8 cellular contexts compared by ENCODE assay signal in the genomic region with DNA sequence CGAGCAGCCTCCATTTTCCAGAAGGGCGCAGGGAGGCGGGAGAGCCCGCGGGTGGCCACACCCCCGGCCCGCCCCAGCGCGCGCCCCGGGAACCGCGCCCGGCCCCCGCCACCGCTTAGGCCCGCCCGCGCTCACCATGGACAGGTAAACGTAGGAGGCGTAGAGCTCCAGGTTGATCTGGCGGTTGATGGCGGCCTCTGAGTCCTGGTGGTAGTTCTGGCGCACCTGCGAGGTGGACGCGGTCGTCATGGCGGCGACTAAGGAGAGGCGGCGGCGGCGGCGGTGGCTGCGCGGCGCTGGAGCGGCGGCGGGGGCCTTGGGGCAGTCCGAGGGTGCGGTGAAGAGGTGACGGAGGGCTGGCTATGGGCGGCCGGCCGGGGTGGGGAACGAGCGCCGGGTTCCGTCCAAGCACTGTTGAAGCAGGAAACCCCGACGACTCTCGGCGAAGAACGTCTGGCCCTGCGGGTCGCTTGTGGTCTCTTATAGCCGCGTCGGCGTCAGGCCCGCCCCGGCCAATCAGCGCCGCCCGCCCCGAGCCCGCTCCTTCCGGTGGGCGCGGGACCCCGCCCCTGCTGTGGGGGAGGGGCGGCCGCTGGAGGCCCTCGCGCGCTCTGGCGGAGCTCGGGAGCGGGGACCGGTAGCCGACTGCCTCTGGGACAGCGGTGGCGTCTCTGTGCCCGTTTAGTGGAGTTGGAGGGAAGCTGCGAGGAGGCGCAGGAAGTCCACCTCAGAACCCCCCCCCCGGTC. TPM values are rescaled to one million over a fixed set of nuclear protein-coding genes. Genes with fewer than 3 reads are reported as not detected.
DNase-seq lines count a peak whose midpoint lies in the region; ATAC-seq, FAIRE-seq and TF ChIP-seq lines count a peak whose summit lies in the region.

Gene FTH1 (minus strand): TSS at position 458 of the 747 bp plus-strand sequence. CDS start 209 bp downstream, at position 249.

- WGBS in pancreas, 2 donors, result 2 to 3% methylated on average over 73 to 89 of the region's 89 CpGs
- 0% methylated on average over 3 to 5 of the region's 89 CpGs for WGBS in thyroid gland, 2 donors

- peak; percentile 93 to 98 for TF ChIP-seq POLR2A in thyroid gland (IDR thresholded peaks at IDR 0.05)

- no peaks in the 10 kb centered on the region for H3K9me2 ChIP-seq in SU-DHL-6 (replicated peaks; ENCODE audit: insufficient read depth, low read length)

- peaks cover 10% of the 10 kb centered on the region for H3K79me2 ChIP-seq in SU-DHL-6 (ENCODE audit: insufficient read depth, low read length)

- peak within 1 kb of the TSS; percentile 81 for H3K4me3 ChIP-seq in SU-DHL-6 (ENCODE audit: insufficient read depth, low read length, poor library complexity, severe bottlenecking)
- H3K4me3 ChIP-seq in pancreas, result peak within 1 kb of the TSS; percentile 63 to 91 (median 73)
- peak within 1 kb of the TSS; percentile 87 to 98 (median 88) for H3K4me3 ChIP-seq in thyroid gland (replicated peaks in 1 of 3)

- H3K9ac ChIP-seq in SU-DHL-6 (ENCODE audit: low read length), result peak within 1 kb of the TSS; percentile 71

- H3K27ac Mint-ChIP-seq in HFFc6, result peak within 1 kb of the TSS; percentile 97
- peak within 1 kb of the TSS; percentile 92 for H3K27ac Mint-ChIP-seq in activated naive CD8-positive, alpha-beta T cell treated with anti-CD3 and anti-CD28 coated beads for 36 hours

- H3K4me3 Mint-ChIP-seq in HFFc6, result peak within 1 kb of the TSS; percentile 97
- H3K4me3 Mint-ChIP-seq in activated naive CD8-positive, alpha-beta T cell treated with anti-CD3 and anti-CD28 coated beads for 36 hours, result peak within 1 kb of the TSS; percentile 89

- H3K36me3 ChIP-seq in SU-DHL-6 (ENCODE audit: low read length), result peaks cover 5% of the 10 kb centered on the region; the same call in 1 of the 2 replicates
- H3K36me3 ChIP-seq in pancreas, result peaks cover 0 to 27% (median 10%) of the 10 kb centered on the region in 3 donors
- peaks cover 23 to 25% of the 10 kb centered on the region in 2 donors for H3K36me3 ChIP-seq in thyroid gland

- no peaks in the 10 kb centered on the region for H3K9me3 ChIP-seq in SU-DHL-6 (ENCODE audit: insufficient read depth, low read length)
- H3K9me3 ChIP-seq in pancreas, result no peaks in the 10 kb centered on the region
- no peaks in the 10 kb centered on the region for H3K9me3 ChIP-seq in thyroid gland

- H3F3A ChIP-seq in SU-DHL-6 (ENCODE audit: insufficient read depth), result peaks cover 15% of the 10 kb centered on the region

- FAIRE-seq in pancreas (lab: Jason Lieb, UNC), result no peak

- peaks cover 42% of the 10 kb centered on the region for H3K36me3 Mint-ChIP-seq in HFFc6 (ENCODE audit: low read depth)
- H3K36me3 Mint-ChIP-seq in activated naive CD8-positive, alpha-beta T cell treated with anti-CD3 and anti-CD28 coated beads for 36 hours, result peaks cover 41% of the 10 kb centered on the region

- peaks cover 12% of the 10 kb centered on the region for H3K27me3 Mint-ChIP-seq in HFFc6 (ENCODE audit: insufficient read depth)
- H3K27me3 Mint-ChIP-seq in activated naive CD8-positive, alpha-beta T cell treated with anti-CD3 and anti-CD28 coated beads for 36 hours, result no peaks in the 10 kb centered on the region

- no peak for TF ChIP-seq CTCF in HFFc6 (IDR thresholded peaks at IDR 0.05)
- no peak for TF ChIP-seq CTCF in SU-DHL-6 (IDR thresholded peaks at IDR 0.05; ENCODE audit: insufficient read depth, low read length, poor library complexity, severe bottlenecking)
- no peak for TF ChIP-seq CTCF in pancreas (IDR thresholded peaks at IDR 0.05)
- no peak for TF ChIP-seq CTCF in thyroid gland (IDR thresholded peaks at IDR 0.05)

- H2AFZ ChIP-seq in SU-DHL-6 (ENCODE audit: low read depth, low read length, severe bottlenecking), result peak within 1 kb of the TSS; percentile 96

- H4K20me1 ChIP-seq in SU-DHL-6 (ENCODE audit: low read depth, low read length), result peaks cover 6% of the 10 kb centered on the region

- ATAC-seq in pancreas, result peak; percentile 75 to 82 (median 78)

- DNase-seq in GM03348 (ENCODE audit: low spot score) (peak; percentile 97), HFFc6 (peak; percentile 92), NCI-H1092 (lab: John Stamatoyannopoulos, UW) (peak; percentile 89), head of caudate nucleus (peak; percentile 90 to 98 (median 95)), pancreas (peak; percentile 88 to 99 (median 94)), thyroid gland (peak; percentile 91 to 92)
- DNase-seq in activated naive CD8-positive, alpha-beta T cell treated with anti-CD3 and anti-CD28 coated beads for 36 hours, result peak; percentile 93

- H3K9me3 Mint-ChIP-seq in HFFc6, result no peaks in the 10 kb centered on the region
- no peaks in the 10 kb centered on the region for H3K9me3 Mint-ChIP-seq in activated naive CD8-positive, alpha-beta T cell treated with anti-CD3 and anti-CD28 coated beads for 36 hours

- H3K4me1 Mint-ChIP-seq in HFFc6 (ENCODE audit: low read depth), result peaks cover 77% of the 10 kb centered on the region
- peaks cover 59% of the 10 kb centered on the region for H3K4me1 Mint-ChIP-seq in activated naive CD8-positive, alpha-beta T cell treated with anti-CD3 and anti-CD28 coated beads for 36 hours

- intact Hi-C loops in head of caudate nucleus (cut with DNase I), result no loop called here
- intact Hi-C loops in pancreas (cut with DNase I), result no loop called here
- intact Hi-C loops in thyroid gland (cut with DNase I), result no loop called here

- peak within 1 kb of the TSS; percentile 85 for H3K4me2 ChIP-seq in SU-DHL-6 (ENCODE audit: low read depth, low read length, poor library complexity, severe bottlenecking)

- H3K27me3 ChIP-seq in SU-DHL-6 (ENCODE audit: low read length), result no peaks in the 10 kb centered on the region
- H3K27me3 ChIP-seq in pancreas, result no peaks in the 10 kb centered on the region
- H3K27me3 ChIP-seq in thyroid gland, result no peaks in the 10 kb centered on the region

- H3K27ac ChIP-seq in SU-DHL-6 (ENCODE audit: low read depth, low read length) (peak within 1 kb of the TSS; percentile 45; the same call in 1 of the 2 replicates), pancreas (peak within 1 kb of the TSS; percentile 97 to 99 (median 98)), thyroid gland (peak within 1 kb of the TSS; percentile 93 to 99 (median 98))

- H3K4me1 ChIP-seq in pancreas (peaks cover 29 to 56% (median 41%) of the 10 kb centered on the region in 3 donors), thyroid gland (peaks cover 55 to 68% of the 10 kb centered on the region in 2 donors)

RNA-seq across cellular contexts. Expression of gene FTH1, which starts in this region (rescaled TPM):
- 1,000 to 10,000 TPM; 2,192 to 2,832 (median 2,637) TPM for total RNA-seq in HFFc6 (2021; fragmentation: NEBNext Ultra II Directional; extraction: Animal tissue kit (Norgen Biotek cat#: 25700))
- 100 to 1,000 TPM; 821 to 824 TPM for total RNA-seq in activated naive CD8-positive, alpha-beta T cell treated with anti-CD3 and anti-CD28 coated beads for 36 hours
- 1,000 to 10,000 TPM; 1,217 to 1,772 (median 1,396) TPM for total RNA-seq in pancreas
- 1,000 to 10,000 TPM; 1,114 to 1,632 TPM for polyA plus RNA-seq in pancreas
- 1,000 to 10,000 TPM; 2,377 to 4,120 (median 2,918) TPM for total RNA-seq in thyroid gland

Comparison
In these comparisons a context has a peak if more than half of its experiments do, and no peak if none do; other contexts are left out.
1. Peak in every context shown above with its lines: DNase-seq, ATAC-seq, H3K4me3 ChIP-seq and H3K27ac ChIP-seq.
2. H3K27ac ChIP-seq: peak in every context shown above with its lines; median percentile 98 in pancreas; 98 in thyroid gland; 45 in SU-DHL-6.